In the genomic region with DNA sequence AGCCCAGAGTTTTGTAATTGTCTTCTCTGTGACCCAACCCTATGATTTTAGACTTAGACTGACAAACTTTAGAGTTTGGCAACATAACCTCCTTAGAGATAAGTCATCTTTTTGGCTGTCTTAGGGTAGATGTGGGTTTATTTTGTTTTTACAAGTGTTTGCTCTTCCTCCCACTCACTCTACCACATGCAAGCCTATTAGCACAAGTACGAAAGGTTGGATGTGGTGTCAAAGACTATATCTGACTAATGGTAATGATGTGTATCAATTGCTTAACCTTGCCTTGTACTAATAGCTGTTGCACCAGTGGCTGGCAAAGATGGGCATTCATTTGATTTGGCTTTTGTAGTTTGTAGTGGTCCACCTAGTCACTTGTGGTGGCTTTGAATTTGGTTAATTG, we compare ENCODE assay signal across 22 cellular contexts. TPM values are rescaled to one million over a fixed set of nuclear protein-coding genes. Genes with fewer than 3 reads are reported as not detected.
DNase-seq lines count a peak whose midpoint lies in the region; FAIRE-seq and TF ChIP-seq lines count a peak whose summit lies in the region.
"Had no signal": no experiment of that assay in that cellular context is flagged by ENCODE, and none has a peak within 500 bp of the region (broad histone marks: within the 10 kb centered on the region; RNA-seq: fewer than 3 reads in every experiment).

No MANE protein-coding gene starts in this region.

- H3K27ac ChIP-seq in HEK293 (ENCODE audit: extremely low read depth, low read depth, low read length), result no peak overlapping the region
- no peak overlapping the region for H3K27ac ChIP-seq in fibroblast of lung (ENCODE audit: insufficient read depth, low read length)
- no peak overlapping the region for H3K27ac ChIP-seq in thyroid gland
- H3K27ac ChIP-seq: BLaER1, heart left ventricle, lower lobe of right lung, PC-9 had no signal

- H2AFZ ChIP-seq in fibroblast of lung (ENCODE audit: low read length), result no peak overlapping the region
- H2AFZ ChIP-seq: PC-9 had no signal

- intact Hi-C loops in thyroid gland (cut with DNase I), result no loop called here

- H3K79me2 ChIP-seq in fibroblast of lung (ENCODE audit: control insufficient read depth, insufficient read depth, low read length), result no peaks in the 10 kb centered on the region

- TF ChIP-seq CTCF in HEK293 (tag by site-specific recombination; IDR thresholded peaks at IDR 0.05) (no peak), fibroblast of lung (conservative IDR thresholded peaks at IDR 0.05 in 1 of 2, IDR thresholded peaks at IDR 0.05 in 1 of 2; ENCODE audit: low read depth in 1 of 2, low read length in 2 of 2) (no peak), thyroid gland (IDR thresholded peaks at IDR 0.05) (no peak)

- POLR2A ChIA-PET in HEK293 (lab: Yijun Ruan, JAX), result no interaction called here

- H3K36me3 ChIP-seq in HEK293 (ENCODE audit: control insufficient read depth in 2 of 2, insufficient read depth in 1 of 2, low read length in 2 of 2) (no peaks in the 10 kb centered on the region), adipocyte (ENCODE audit: control insufficient read depth, insufficient read depth, low read length, severe bottlenecking) (no peaks in the 10 kb centered on the region), fibroblast of lung (ENCODE audit: control insufficient read depth, insufficient read depth, low read length) (no peaks in the 10 kb centered on the region), skeletal muscle satellite cell (ENCODE audit: insufficient read depth, low read length) (no peaks in the 10 kb centered on the region), thyroid gland (no peaks in the 10 kb centered on the region)
- H3K36me3 ChIP-seq: BLaER1, heart left ventricle, lower lobe of right lung had no signal

- H3K27me3 ChIP-seq in adipocyte (replicated peaks; ENCODE audit: control insufficient read depth, insufficient read depth, low read length) (no peaks in the 10 kb centered on the region), fibroblast of lung (ENCODE audit: control insufficient read depth, insufficient read depth, low read length) (no peaks in the 10 kb centered on the region), skeletal muscle satellite cell (ENCODE audit: control insufficient read depth, insufficient read depth, low read length) (no peaks in the 10 kb centered on the region), thyroid gland (no peaks in the 10 kb centered on the region)
- H3K27me3 ChIP-seq: BLaER1, heart left ventricle had no signal

- no peak for TF ChIP-seq POLR2A in thyroid gland (IDR thresholded peaks at IDR 0.05)

- H3K4me2 ChIP-seq in fibroblast of lung (ENCODE audit: extremely low read depth, insufficient read depth, low read length), result no peak overlapping the region
- peak overlapping the region; percentile 56 for H3K4me2 ChIP-seq in skeletal muscle satellite cell (ENCODE audit: low read length)
- H3K4me2 ChIP-seq: BLaER1, PC-9 had no signal

- no peak overlapping the region for H3K9ac ChIP-seq in adipocyte (ENCODE audit: low read length)
- H3K9ac ChIP-seq in fibroblast of lung (ENCODE audit: insufficient read depth, low read length), result no peak overlapping the region
- peak overlapping the region; percentile 60 for H3K9ac ChIP-seq in skeletal muscle satellite cell (ENCODE audit: low read depth, low read length)
- H3K9ac ChIP-seq: BLaER1 had no signal

- no peak overlapping the region for H3K4me3 ChIP-seq in HEK293 (ENCODE audit: low read depth, low read length)
- no peak overlapping the region for H3K4me3 ChIP-seq in adipocyte (ENCODE audit: low read length)
- no peak overlapping the region for H3K4me3 ChIP-seq in fibroblast of lung (replicated peaks in 1 of 4; ENCODE audit: control extremely low read depth in 1 of 4, insufficient read depth in 1 of 4, low read depth in 3 of 4, low read length in 4 of 4)
- no peak overlapping the region for H3K4me3 ChIP-seq in skeletal muscle satellite cell (ENCODE audit: low read length)
- H3K4me3 ChIP-seq in thyroid gland (replicated peaks in 1 of 3), result no peak overlapping the region
- H3K4me3 ChIP-seq: BLaER1, heart left ventricle, lower lobe of right lung, PC-9 had no signal

- DNase-seq in adipocyte (ENCODE audit: low read depth), result peak; percentile 61
- DNase-seq in fibroblast of lung (ENCODE audit: low read depth in 2 of 2), result peak; percentile 50 to 86
- DNase-seq in NCI-H69 (lab: John Stamatoyannopoulos, UW), result no peak
- DNase-seq in GM19239 (ENCODE audit: insufficient read length, low spot score), result no peak
- DNase-seq in thyroid gland, result no peak
- DNase-seq: activated CD4-positive, CD25-positive, alpha-beta regulatory T cell; activated CD8-positive, alpha-beta T cell treated with anti-CD3 and anti-CD28 coated beads, Interleukin-2, amount 10 ng/mL, durations not matched to agents 7 days and 5 days; activated T-cell treated with anti-CD3 and anti-CD28 coated beads, Interleukin-2, amount 50 U/mL, for 24 hours; H7; heart left ventricle; immature natural killer cell; lower lobe of right lung; MM.1S; NCI-H1694; right cardiac atrium; stimulated activated naive CD8-positive, alpha-beta T cell treated with anti-CD3 and anti-CD28 coated beads, Interleukin-15, Interleukin-2, amounts not matched to agents 100 U/mL and 50 U/mL, for 24 hours had no signal

- CTCF ChIA-PET in HEK293 (lab: Yijun Ruan, JAX), result interaction anchor here (0.6 kb wide), 2 partner anchors 16 to 130 kb away, joined by 3 to 4 read pairs; no protein-coding TSS in a partner anchor

- H3K4me1 ChIP-seq in HEK293 (ENCODE audit: control insufficient read depth, insufficient read depth, low read length) (no peaks in the 10 kb centered on the region), adipocyte (ENCODE audit: control insufficient read depth, insufficient read depth, low read length) (peaks cover 18% of the 10 kb centered on the region), fibroblast of lung (ENCODE audit: control insufficient read depth, extremely low read depth, insufficient read depth, low read length) (no peaks in the 10 kb centered on the region), skeletal muscle satellite cell (ENCODE audit: control insufficient read depth, insufficient read depth, low read length) (peaks cover 22% of the 10 kb centered on the region), thyroid gland (no peaks in the 10 kb centered on the region)
- H3K4me1 ChIP-seq: BLaER1, heart left ventricle, lower lobe of right lung had no signal

- 67 to 68% methylated on average over 1 of the region's 1 CpG for WGBS in thyroid gland, 2 donors

- FAIRE-seq in GM19239 (lab: Jason Lieb, UNC), result no peak
- FAIRE-seq: endothelial cell of umbilical vein, HepG2 had no signal

- H4K20me1 ChIP-seq in fibroblast of lung (ENCODE audit: control insufficient read depth, extremely low read depth, insufficient read depth, low read length), result no peaks in the 10 kb centered on the region
- H4K20me1 ChIP-seq: BLaER1 had no signal

- H3K9me3 ChIP-seq in HEK293 (ENCODE audit: control insufficient read depth, insufficient read depth, low read depth, low read length) (no peaks in the 10 kb centered on the region), adipocyte (ENCODE audit: control insufficient read depth, low read length) (no peaks in the 10 kb centered on the region), fibroblast of lung (ENCODE audit: control insufficient read depth, insufficient read depth, low read depth, low read length) (no peaks in the 10 kb centered on the region), skeletal muscle satellite cell (replicated peaks; ENCODE audit: low read length) (no peaks in the 10 kb centered on the region), thyroid gland (no peaks in the 10 kb centered on the region)
- H3K9me3 ChIP-seq: lower lobe of right lung had no signal

TF ChIP-seq in HEK293, 187 proteins besides CTCF, POLR2A, EP300 and RAD21:
- peak; percentile 25; the same call in 1 of the 2 replicates for TF ChIP-seq EGR2 (tag by site-specific recombination; IDR thresholded peaks at IDR 0.05; ENCODE audit: low read depth)
- TF ChIP-seq, protein P1, sequence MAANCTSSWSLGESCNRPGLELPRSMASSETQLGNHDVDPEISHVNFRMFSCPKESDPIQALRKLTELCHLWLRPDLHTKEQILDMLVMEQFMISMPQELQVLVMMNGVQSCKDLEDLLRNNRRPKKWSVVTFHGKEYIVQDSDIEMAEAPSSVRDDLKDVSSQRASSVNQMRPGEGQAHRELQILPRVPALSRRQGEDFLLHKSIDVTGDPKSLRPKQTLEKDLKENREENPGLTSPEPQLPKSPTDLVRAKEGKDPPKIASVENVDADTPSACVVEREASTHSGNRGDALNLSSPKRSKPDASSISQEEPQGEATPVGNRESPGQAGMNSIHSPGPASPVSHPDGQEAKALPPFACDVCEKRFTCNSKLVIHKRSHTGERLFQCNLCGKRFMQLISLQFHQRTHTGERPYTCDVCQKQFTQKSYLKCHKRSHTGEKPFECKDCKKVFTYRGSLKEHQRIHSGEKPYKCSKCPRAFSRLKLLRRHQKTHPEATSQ (tag by site-specific recombination; IDR thresholded peaks at IDR 0.05), result no peak
- no peak for TF ChIP-seq ZNF510 (tag by site-specific recombination; IDR thresholded peaks at IDR 0.05; ENCODE audit: insufficient replicate concordance)

RNA-seq across cellular contexts. Expression of gene SLC25A46, which starts 46.5 kb away (rescaled TPM):
- 76.0 and 95.5 TPM in 2 replicates for total RNA-seq in fibroblast of lung
- 63.5 and 81.5 TPM in 2 replicates for polyA plus RNA-seq in fibroblast of lung
- polyA plus RNA-seq in fibroblast of lung (2012), result 38.7 and 43.9 TPM in 2 replicates
- polyA minus RNA-seq in fibroblast of lung (ENCODE audit: low replicate concordance), result 4.1 and 6.8 TPM in 2 replicates
- total RNA-seq in skeletal muscle satellite cell (2012; rRNA removed), result 91.1 and 97.1 TPM in 2 replicates
- total RNA-seq in thyroid gland, result 10 to 100 TPM; 64.1 to 79.6 (median 66.8) TPM

RNA-seq across cellular contexts. Expression of gene TMEM232, which starts 58.9 kb away (rescaled TPM):
- total RNA-seq in fibroblast of lung, result 5.6 and 7.4 TPM in 2 replicates
- polyA plus RNA-seq in fibroblast of lung, result 0.87 and 2.0 TPM in 2 replicates
- polyA plus RNA-seq in fibroblast of lung (2012), result 0.40 and 1.3 TPM in 2 replicates
- not detected in 2 replicates for polyA minus RNA-seq in fibroblast of lung (ENCODE audit: low replicate concordance)
- total RNA-seq in skeletal muscle satellite cell (2012; rRNA removed), result 5.5 and 6.3 TPM in 2 replicates
- 10 to 100 TPM; 10.5 to 26.8 (median 11.6) TPM for total RNA-seq in thyroid gland
- polyA plus RNA-seq: immature natural killer cell had no signal

Comparison
In these comparisons a context has a peak if more than half of its experiments do, and no peak if none do; other contexts are left out.
1. DNase-seq: peak in adipocyte (single experiment) and fibroblast of lung (2 of 2); none in NCI-H69 (single experiment), GM19239 (single experiment) and thyroid gland (0 of 2).